Comparison of ENCODE assay signal across 16 cellular contexts in the genomic region with DNA sequence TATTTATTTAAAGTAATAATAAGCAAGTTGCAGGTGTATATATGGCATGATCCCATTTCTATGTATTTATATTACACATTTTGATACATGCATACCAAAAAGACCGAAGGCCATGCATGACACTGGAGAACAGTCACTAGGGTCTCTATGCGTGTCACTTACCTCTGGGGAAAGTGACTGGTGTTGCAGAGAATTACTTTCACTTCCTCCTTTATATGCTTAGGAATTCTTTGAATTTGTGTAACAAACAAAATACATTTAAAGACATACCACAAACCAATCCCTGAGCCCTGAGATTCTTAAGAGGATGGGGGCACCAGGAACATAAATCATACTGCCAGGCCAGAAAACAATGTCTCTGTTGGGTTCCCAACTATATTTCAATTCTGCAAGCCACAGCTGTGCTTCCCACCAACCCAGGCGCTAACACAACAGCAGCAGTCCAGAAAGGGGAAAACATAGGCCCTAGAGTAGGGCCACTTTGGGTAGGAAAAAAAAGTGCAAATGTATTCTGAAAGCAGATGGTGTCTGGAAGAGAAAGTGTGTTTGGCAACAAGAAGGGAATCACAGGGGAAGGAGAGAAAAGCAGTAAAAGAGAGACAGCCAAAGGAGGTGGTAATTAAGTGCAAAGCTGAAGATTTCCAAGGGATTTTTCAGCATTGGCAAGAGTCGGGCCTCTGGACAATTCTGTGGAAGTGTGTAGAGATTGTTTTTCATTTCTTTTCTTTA. TPM values are rescaled to one million over a fixed set of nuclear protein-coding genes. Genes with fewer than 3 reads are reported as not detected.
DNase-seq lines count a peak whose midpoint lies in the region; ATAC-seq and TF ChIP-seq lines count a peak whose summit lies in the region.
"Had no signal": no experiment of that assay in that cellular context is flagged by ENCODE, and none has a peak within 500 bp of the region (broad histone marks: within the 10 kb centered on the region; RNA-seq: fewer than 3 reads in every experiment).

No MANE protein-coding gene starts in this region.

- peaks cover 13% of the 10 kb centered on the region for H3K4me1 ChIP-seq in iPS-18a (ENCODE audit: control insufficient read depth, low read depth, low read length)
- no peaks in the 10 kb centered on the region for H3K4me1 ChIP-seq in CD8-positive, alpha-beta T cell (ENCODE audit: insufficient read depth, low read length)

- H3K9me3 ChIP-seq in iPS-18a (ENCODE audit: control insufficient read depth, low read depth, low read length): no peaks in the 10 kb centered on the region
- H3K9me3 ChIP-seq in CD8-positive, alpha-beta T cell (ENCODE audit: low read length): no peaks in the 10 kb centered on the region
- H3K9me3 ChIP-seq: esophagus muscularis mucosa, SK-N-SH had no signal

- H3K36me3 Mint-ChIP-seq in stimulated activated naive B cell treated with anti-CD40 and anti-IgM and Interleukin-4, amounts not matched to agents 10 μg/mL and 1 μg/mL and 100 μg/mL, for 72 hours: no peaks in the 10 kb centered on the region
- no peaks in the 10 kb centered on the region for H3K36me3 Mint-ChIP-seq in CD8-positive, alpha-beta T cell

- peak; percentile 92 to 98 for ATAC-seq in stimulated activated naive B cell treated with anti-CD40 and anti-IgM and Interleukin-4, amounts not matched to agents 10 μg/mL and 1 μg/mL and 100 μg/mL, for 72 hours (replicated peaks)
- ATAC-seq in CD8-positive, alpha-beta T cell: no peak
- ATAC-seq: left colon, sciatic nerve had no signal

- H3K27ac ChIP-seq in iPS-18a (ENCODE audit: low read length): no peak overlapping the region
- no peak overlapping the region for H3K27ac ChIP-seq in CD8-positive, alpha-beta T cell (ENCODE audit: low read depth, low read length)
- H3K27ac ChIP-seq: esophagus muscularis mucosa had no signal

- peak overlapping the region; percentile 17 for H3K4me3 ChIP-seq in iPS-18a (ENCODE audit: low read length)
- no peak overlapping the region for H3K4me3 ChIP-seq in CD8-positive, alpha-beta T cell (ENCODE audit: low read depth, low read length)
- H3K4me3 ChIP-seq: esophagus muscularis mucosa had no signal

- no peak for TF ChIP-seq CTCF in CD8-positive, alpha-beta T cell (IDR thresholded peaks at IDR 0.05)

- H3K4me1 Mint-ChIP-seq in stimulated activated naive B cell treated with anti-CD40 and anti-IgM and Interleukin-4, amounts not matched to agents 10 μg/mL and 1 μg/mL and 100 μg/mL, for 72 hours: peaks cover 14 to 21% of the 10 kb centered on the region in 2 donors
- peaks cover 2% of the 10 kb centered on the region for H3K4me1 Mint-ChIP-seq in CD8-positive, alpha-beta T cell (ENCODE audit: low read depth)

- no peaks in the 10 kb centered on the region for H3K36me3 ChIP-seq in iPS-18a (ENCODE audit: control insufficient read depth, low read depth, low read length)
- no peaks in the 10 kb centered on the region for H3K36me3 ChIP-seq in CD8-positive, alpha-beta T cell (ENCODE audit: insufficient read depth, low read length)
- H3K36me3 ChIP-seq: esophagus muscularis mucosa had no signal

- peak overlapping the region; percentile 11 to 18 for H3K4me3 Mint-ChIP-seq in stimulated activated naive B cell treated with anti-CD40 and anti-IgM and Interleukin-4, amounts not matched to agents 10 μg/mL and 1 μg/mL and 100 μg/mL, for 72 hours
- no peak overlapping the region for H3K4me3 Mint-ChIP-seq in CD8-positive, alpha-beta T cell

- H3K9me3 Mint-ChIP-seq in stimulated activated naive B cell treated with anti-CD40 and anti-IgM and Interleukin-4, amounts not matched to agents 10 μg/mL and 1 μg/mL and 100 μg/mL, for 72 hours: no peaks in the 10 kb centered on the region
- H3K9me3 Mint-ChIP-seq in CD8-positive, alpha-beta T cell: no peaks in the 10 kb centered on the region
- H3K9me3 Mint-ChIP-seq: activated T-helper 2 cell treated with anti-CD3 and anti-CD28 coated beads, Interferon-gamma antibody, Interleukin-2, Interleukin-4, amounts not matched to agents 10 μg/mL and 5 μg/mL and 100 μg/mL, durations not matched to agents 14 hours and 24 hours and 36 hours had no signal

- peaks cover 10 to 11% of the 10 kb centered on the region in 2 donors for H3K27me3 Mint-ChIP-seq in stimulated activated naive B cell treated with anti-CD40 and anti-IgM and Interleukin-4, amounts not matched to agents 10 μg/mL and 1 μg/mL and 100 μg/mL, for 72 hours
- peaks cover 20% of the 10 kb centered on the region for H3K27me3 Mint-ChIP-seq in CD8-positive, alpha-beta T cell (ENCODE audit: low read depth)

- H3K27me3 ChIP-seq in iPS-18a (ENCODE audit: control insufficient read depth, insufficient read depth, low read length): no peaks in the 10 kb centered on the region
- no peaks in the 10 kb centered on the region for H3K27me3 ChIP-seq in CD8-positive, alpha-beta T cell (ENCODE audit: insufficient read depth, low read length)
- H3K27me3 ChIP-seq: esophagus muscularis mucosa had no signal

- POLR2A ChIA-PET in CD8-positive, alpha-beta T cell (lab: Charles Lee): no interaction called here

- H3K9ac ChIP-seq in iPS-18a (ENCODE audit: low read length): no peak overlapping the region
- H3K9ac ChIP-seq: SK-N-SH had no signal

- peak overlapping the region; percentile 82 for H3K27ac Mint-ChIP-seq in stimulated activated naive B cell treated with anti-CD40 and anti-IgM and Interleukin-4, amounts not matched to agents 10 μg/mL and 1 μg/mL and 100 μg/mL, for 72 hours
- no peak overlapping the region for H3K27ac Mint-ChIP-seq in CD8-positive, alpha-beta T cell
- H3K27ac Mint-ChIP-seq: activated T-helper 2 cell treated with anti-CD3 and anti-CD28 coated beads, Interferon-gamma antibody, Interleukin-2, Interleukin-4, amounts not matched to agents 10 μg/mL and 5 μg/mL and 100 μg/mL, durations not matched to agents 14 hours and 24 hours and 36 hours had no signal

- DNase-seq in NCI-H748 (lab: John Stamatoyannopoulos, UW; ENCODE audit: unreplicated experiment) (peak; percentile 17), NCI-H748 treated with DMSO at 0.1 percent for 48 hours (lab: John Stamatoyannopoulos, UW) (no peak), NCI-H2227 (lab: John Stamatoyannopoulos, UW; ENCODE audit: unreplicated experiment) (peak; percentile 23), ureter (ENCODE audit: low spot score) (no peak)
- peak; percentile 19 for DNase-seq in stimulated activated naive B cell treated with anti-CD40 and anti-IgM and Interleukin-4, amounts not matched to agents 10 μg/mL and 1 μg/mL and 100 μg/mL, for 72 hours
- no peak for DNase-seq in stimulated activated CD4-positive, alpha-beta T cell treated with anti-CD3 and anti-CD28 coated beads, Interleukin-4, amount 100 ng/mL, for 1 hour
- no peak for DNase-seq in CD8-positive, alpha-beta T cell
- DNase-seq: KG1; left colon; NCI-H187; stimulated activated CD4-positive, alpha-beta T cell treated with anti-CD3 and anti-CD28 coated beads, Interleukin-4, amount 100 ng/mL, for 24 hours had no signal

- intact Hi-C loops in CD8-positive, alpha-beta T cell (cut with DNase I, micrococcal nuclease): no loop called here

- CTCF ChIA-PET in CD8-positive, alpha-beta T cell (lab: Charles Lee): no interaction called here

RNA-seq across cellular contexts. Expression of a gene that starts 24.5 kb away (rescaled TPM):
- total RNA-seq in ureter: 8.4 TPM
- not detected for total RNA-seq in CD8-positive, alpha-beta T cell
- total RNA-seq: activated T-helper 2 cell treated with anti-CD3 and anti-CD28 coated beads, Interferon-gamma antibody, Interleukin-2, Interleukin-4, amounts not matched to agents 10 μg/mL and 5 μg/mL and 100 μg/mL, durations not matched to agents 14 hours and 24 hours and 36 hours had no signal

RNA-seq across cellular contexts. Expression of a gene that starts 34.2 kb away (rescaled TPM):
- 27.7 TPM for total RNA-seq in ureter
- 1 to 10 TPM; 7.7 to 9.2 TPM for total RNA-seq in CD8-positive, alpha-beta T cell

Comparison
In these comparisons a context has a peak if more than half of its experiments do, and no peak if none do; other contexts are left out.
1. DNase-seq: peak in NCI-H748 (single experiment), NCI-H2227 (single experiment) and stimulated activated naive B cell treated with anti-CD40 and anti-IgM and Interleukin-4, amounts not matched to agents 10 μg/mL and 1 μg/mL and 100 μg/mL, for 72 hours (single experiment); none in NCI-H748 treated with DMSO at 0.1 percent for 48 hours (single experiment), ureter (single experiment), stimulated activated CD4-positive, alpha-beta T cell treated with anti-CD3 and anti-CD28 coated beads, Interleukin-4, amount 100 ng/mL, for 1 hour (single experiment) and CD8-positive, alpha-beta T cell (0 of 7).